Comparison of ENCODE assay signal across 13 cellular contexts in the genomic region with DNA sequence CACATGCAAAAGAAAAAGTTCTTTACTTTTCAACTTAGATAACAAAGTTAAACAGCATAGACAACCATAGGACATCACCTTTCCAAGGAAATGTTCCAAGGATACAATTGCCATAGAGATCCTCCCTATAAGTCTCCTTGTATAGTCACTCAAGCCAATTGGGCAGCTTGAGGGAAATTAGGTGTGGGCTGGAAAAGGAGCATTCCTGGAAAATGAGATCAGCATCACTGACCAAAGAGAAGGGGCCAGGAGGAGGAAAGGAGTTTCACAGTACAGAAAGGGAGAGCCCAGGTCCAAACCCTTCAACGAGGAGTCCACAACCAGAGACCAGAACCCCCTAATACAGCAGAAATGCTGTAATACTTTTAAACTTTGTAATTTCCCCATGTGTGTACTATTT.
"Had no signal": no experiment of that assay in that cellular context is flagged by ENCODE, and none has a peak within 500 bp of the region (broad histone marks: within the 10 kb centered on the region; RNA-seq: fewer than 3 reads in every experiment).

No MANE protein-coding gene starts in this region.

- DNase-seq: activated naive CD4-positive, alpha-beta T cell treated with Interleukin-2 at 50 U/mL for 16 hours; anterior cingulate cortex; dorsolateral prefrontal cortex; hypothalamus; immature natural killer cell; left lung; naive thymus-derived CD8-positive, alpha-beta T cell; stimulated activated CD4-positive, alpha-beta T cell treated with anti-CD3 and anti-CD28 coated beads, Interleukin-15, amount 100 ng/mL, for 24 hours; stimulated activated CD4-positive, alpha-beta T cell treated with anti-CD3 and anti-CD28 coated beads, Interleukin-4, amount 100 ng/mL, for 1 hour; stimulated activated naive B cell treated with anti-CD40 and anti-IgM and Interleukin-4, amounts not matched to agents 10 μg/mL and 1 μg/mL and 100 μg/mL, for 72 hours; thyroid gland had no signal

- H3K9me3 ChIP-seq: left lung, thyroid gland had no signal

- H3K4me3 ChIP-seq: dorsolateral prefrontal cortex, left lung, thyroid gland had no signal

- ATAC-seq: activated CD4-positive, CD25-positive, alpha-beta regulatory T cell treated with anti-CD3 and anti-CD28 coated beads, Interleukin-2, amount 50 U/mL, for 24 hours; activated T-helper 17 cell treated with anti-CD3 and anti-CD28 coated beads, Interleukin-2, amount 50 U/mL, for 72 hours; left lung; naive thymus-derived CD8-positive, alpha-beta T cell; stimulated activated naive B cell treated with anti-CD40 and anti-IgM and Interleukin-4, amounts not matched to agents 10 μg/mL and 1 μg/mL and 100 μg/mL, for 72 hours had no signal

- H3K27ac ChIP-seq: dorsolateral prefrontal cortex, left lung, thyroid gland had no signal

- H3K27me3 ChIP-seq: left lung, thyroid gland had no signal

- H3K36me3 ChIP-seq: left lung, thyroid gland had no signal

- H3K4me1 ChIP-seq: left lung, thyroid gland had no signal
